8 cellular contexts compared by ENCODE assay signal in genomic region chr9:15423328-15423985, GRCh38. TPM values are rescaled to one million over a fixed set of nuclear protein-coding genes. Genes with fewer than 3 reads are reported as not detected.
A peak's percentile ranks its signal among the peaks of the same experiment; 100 is the strongest.
DNase-seq lines count a peak whose midpoint lies in the region; ATAC-seq and TF ChIP-seq lines count a peak whose summit lies in the region.

No MANE protein-coding gene starts in this region.

- H4K8ac ChIP-seq in IMR-90 (ENCODE audit: low read depth in 2 of 2, low read length in 2 of 2), result peak overlapping the region; percentile 76 to 97; a peak in 3 of 4 replicates

- peaks cover 15 to 43% of the 10 kb centered on the region in 2 experiments for H3K79me1 ChIP-seq in IMR-90 (ENCODE audit: low read depth in 1 of 2, low read length in 2 of 2)

- CTCF ChIA-PET in Caco-2 (lab: Charles Lee), result no interaction called here
- CTCF ChIA-PET in IMR-90 (lab: Yijun Ruan, JAX), result no interaction called here
- CTCF ChIA-PET in activated CD4-positive, alpha-beta memory T cell treated with anti-CD3 and anti-CD28 coated beads, Interleukin-2, amount 10 ng/mL, durations not matched to agents 7 days and 5 days (lab: Charles Lee), result interaction anchor here (0.9 to 3.1 kb wide), 4 partner anchors 8 to 112 kb away, joined by 3 to 12 read pairs (median 4); no protein-coding TSS in a partner anchor

- H2AK5ac ChIP-seq in IMR-90 (ENCODE audit: low read depth, low read length), result peak overlapping the region; percentile 74

- peak overlapping the region; percentile 65; the same call in 1 of the 2 replicates for H4K91ac ChIP-seq in IMR-90 (ENCODE audit: insufficient read depth, low read depth, low read length)

- H3K27me3 ChIP-seq in Caco-2 (replicated peaks; ENCODE audit: control insufficient read depth, insufficient read depth, low read length) (no peaks in the 10 kb centered on the region), IMR-90 (ENCODE audit: control insufficient read depth, insufficient read depth, low read length) (no peaks in the 10 kb centered on the region), hepatocyte (no peaks in the 10 kb centered on the region), skeletal muscle satellite cell (ENCODE audit: control insufficient read depth, insufficient read depth, low read length) (no peaks in the 10 kb centered on the region)

- peak overlapping the region; percentile 54 for H4K5ac ChIP-seq in IMR-90 (ENCODE audit: low read depth, low read length)

- BruUV-seq in Caco-2 (replicated peaks; lab: Mats Ljungman, UMichigan) (no TSS peak), IMR-90 (replicated peaks; lab: Mats Ljungman, UMichigan) (no TSS peak)

- H3K4me3 ChIP-seq in Caco-2 (ENCODE audit: low read depth, low read length) (peak overlapping the region; percentile 95), IMR-90 (ENCODE audit: insufficient read depth, low read depth, low read length) (peak overlapping the region; percentile 80), hepatocyte (peak overlapping the region; percentile 91), skeletal muscle satellite cell (ENCODE audit: low read length) (peak overlapping the region; percentile 96)

- peak overlapping the region; percentile 28 for H3K18ac ChIP-seq in IMR-90 (ENCODE audit: low read depth, low read length)

- H4K20me1 ChIP-seq in IMR-90 (ENCODE audit: insufficient read depth, low read length) (peaks cover 21% of the 10 kb centered on the region; the same call in 1 of the 2 replicates), hepatocyte (ENCODE audit: insufficient read depth, poor library complexity, severe bottlenecking) (no peaks in the 10 kb centered on the region)

- no peak overlapping the region for H2BK20ac ChIP-seq in IMR-90 (ENCODE audit: low read depth, low read length)

- peak; percentile 29; the same call in 1 of the 2 replicates for TF ChIP-seq RAD21 in IMR-90 (IDR thresholded peaks at IDR 0.05; ENCODE audit: low read length)

- H2BK15ac ChIP-seq in IMR-90 (ENCODE audit: low read depth, low read length), result no peak overlapping the region

- H3K36me3 Mint-ChIP-seq in Caco-2 (ENCODE audit: insufficient read depth, unreplicated experiment), result peaks cover 13% of the 10 kb centered on the region
- peaks cover 42% of the 10 kb centered on the region for H3K36me3 Mint-ChIP-seq in activated CD4-positive, alpha-beta memory T cell treated with anti-CD3 and anti-CD28 coated beads, Interleukin-2, amount 10 ng/mL, durations not matched to agents 7 days and 5 days (ENCODE audit: low read depth)

- in situ Hi-C loops in IMR-90 (cut with MboI; ENCODE audit: low sequenced_read_pairs), result no loop called here

- peak overlapping the region; percentile 91 for H3K27ac Mint-ChIP-seq in Caco-2 (ENCODE audit: unreplicated experiment)
- peak overlapping the region; percentile 83 for H3K27ac Mint-ChIP-seq in activated CD4-positive, alpha-beta memory T cell treated with anti-CD3 and anti-CD28 coated beads, Interleukin-2, amount 10 ng/mL, durations not matched to agents 7 days and 5 days

- peak overlapping the region; percentile 79 for H3K14ac ChIP-seq in IMR-90 (replicated peaks; ENCODE audit: low read depth, low read length)

- H2AFZ ChIP-seq in IMR-90 (replicated peaks; ENCODE audit: low read length, poor library complexity) (peak overlapping the region; percentile 89), hepatocyte (peak overlapping the region; percentile 83)

- peak overlapping the region; percentile 43 for H3K4ac ChIP-seq in IMR-90 (ENCODE audit: low read depth, low read length)

- peak overlapping the region; percentile 59 for H2AK9ac ChIP-seq in IMR-90 (replicated peaks; ENCODE audit: low read depth, low read length, poor library complexity)

- H3K9me3 ChIP-seq in Caco-2, result no peaks in the 10 kb centered on the region
- no peaks in the 10 kb centered on the region for H3K9me3 ChIP-seq in IMR-90 (ENCODE audit: control insufficient read depth, insufficient read depth, low read length)
- H3K9me3 ChIP-seq in hepatocyte (ENCODE audit: low read depth), result no peaks in the 10 kb centered on the region
- H3K9me3 ChIP-seq in skeletal muscle satellite cell (replicated peaks; ENCODE audit: low read length), result no peaks in the 10 kb centered on the region

- H3K4me3 Mint-ChIP-seq in Caco-2 (ENCODE audit: unreplicated experiment), result peak overlapping the region; percentile 87
- peak overlapping the region; percentile 93 for H3K4me3 Mint-ChIP-seq in activated CD4-positive, alpha-beta memory T cell treated with anti-CD3 and anti-CD28 coated beads, Interleukin-2, amount 10 ng/mL, durations not matched to agents 7 days and 5 days

- ATAC-seq in IMR-90 (ENCODE audit: low read depth), result no peak
- ATAC-seq in GM18505 (IDR thresholded peaks at IDR 0.05; ENCODE audit: unreplicated experiment), result no peak
- no peak for ATAC-seq in GM19351 (IDR thresholded peaks at IDR 0.05; ENCODE audit: unreplicated experiment)

- peak overlapping the region; percentile 93 for H3K23ac ChIP-seq in IMR-90 (ENCODE audit: low read depth, low read length)

- H3K4me1 ChIP-seq in Caco-2 (peaks cover 11% of the 10 kb centered on the region), IMR-90 (ENCODE audit: control insufficient read depth, insufficient read depth, low read length) (peaks cover 3% of the 10 kb centered on the region), hepatocyte (ENCODE audit: insufficient read depth) (peaks cover 3% of the 10 kb centered on the region), skeletal muscle satellite cell (ENCODE audit: control insufficient read depth, insufficient read depth, low read length) (peaks cover 7% of the 10 kb centered on the region)

- H3K36me3 ChIP-seq in Caco-2 (ENCODE audit: control insufficient read depth, insufficient read depth, low read length) (no peaks in the 10 kb centered on the region), IMR-90 (ENCODE audit: control insufficient read depth, insufficient read depth, low read length) (peaks cover 14% of the 10 kb centered on the region), hepatocyte (replicated peaks; ENCODE audit: insufficient read depth, low read depth) (no peaks in the 10 kb centered on the region), skeletal muscle satellite cell (ENCODE audit: insufficient read depth, low read length) (peaks cover 23% of the 10 kb centered on the region)

- intact Hi-C loops in Caco-2 (cut with micrococcal nuclease; ENCODE audit: unreplicated experiment), result loop anchor here (2.0 kb wide), 1 partner anchor 129 kb away; the partner anchor contains the start of gene CCDC171
- intact Hi-C loops in IMR-90 (cut with micrococcal nuclease), result loop anchor here (2.0 kb wide), 2 partner anchors 51 to 183 kb away; no protein-coding TSS in a partner anchor

- no peak for DNase-seq in Caco-2
- peak; percentile 43 for DNase-seq in IMR-90
- no peak for DNase-seq in activated CD4-positive, alpha-beta memory T cell treated with anti-CD3 and anti-CD28 coated beads, Interleukin-2, amount 10 ng/mL, durations not matched to agents 7 days and 5 days
- DNase-seq in hepatocyte (ENCODE audit: low spot score), result peak; percentile 32
- no peak for DNase-seq in NOMO-1 (lab: John Stamatoyannopoulos, UW; ENCODE audit: unreplicated experiment in 2 of 2)

- dilution Hi-C loops in IMR-90 (cut with HindIII; ENCODE audit: low sequenced_read_pairs, unreplicated experiment), result no loop called here

- peak overlapping the region; percentile 85 for H3K56ac ChIP-seq in IMR-90 (ENCODE audit: extremely low read depth, insufficient read depth, low read length)

- no peaks in the 10 kb centered on the region for H3K9me2 ChIP-seq in hepatocyte (replicated peaks; ENCODE audit: insufficient read depth)

- H3K4me2 ChIP-seq in IMR-90 (ENCODE audit: low read depth, low read length) (peak overlapping the region; percentile 99), hepatocyte (peak overlapping the region; percentile 76), skeletal muscle satellite cell (ENCODE audit: low read length) (peak overlapping the region; percentile 93)

- H2BK120ac ChIP-seq in IMR-90 (ENCODE audit: low read depth, low read length), result no peak overlapping the region

- peaks cover 12% of the 10 kb centered on the region for H3K9me1 ChIP-seq in IMR-90 (ENCODE audit: insufficient read depth, low read length)

- POLR2A ChIA-PET in Caco-2 (lab: Charles Lee) (no interaction called here), IMR-90 (lab: Charles Lee; ENCODE audit: unreplicated experiment) (interaction anchor here (0.5 kb wide), 1 partner anchor 47 kb away, joined by 4 read pairs; no protein-coding TSS in a partner anchor)
- POLR2A ChIA-PET in activated CD4-positive, alpha-beta memory T cell treated with anti-CD3 and anti-CD28 coated beads, Interleukin-2, amount 10 ng/mL, durations not matched to agents 7 days and 5 days (lab: Charles Lee), result interaction anchor here (0.8 to 3.7 kb wide), 12 partner anchors 9 to 142 kb away, joined by 3 to 38 read pairs (median 5); partner anchors contain the start of genes CCDC171 and PSIP1

- no peaks in the 10 kb centered on the region for H3K4me1 Mint-ChIP-seq in Caco-2 (ENCODE audit: low read depth, unreplicated experiment)
- peaks cover 47% of the 10 kb centered on the region for H3K4me1 Mint-ChIP-seq in activated CD4-positive, alpha-beta memory T cell treated with anti-CD3 and anti-CD28 coated beads, Interleukin-2, amount 10 ng/mL, durations not matched to agents 7 days and 5 days

- peaks cover 56% of the 10 kb centered on the region for H3K79me2 ChIP-seq in hepatocyte

- H3K27me3 Mint-ChIP-seq in Caco-2 (ENCODE audit: insufficient read depth, unreplicated experiment), result no peaks in the 10 kb centered on the region
- peaks cover 6% of the 10 kb centered on the region for H3K27me3 Mint-ChIP-seq in activated CD4-positive, alpha-beta memory T cell treated with anti-CD3 and anti-CD28 coated beads, Interleukin-2, amount 10 ng/mL, durations not matched to agents 7 days and 5 days

- WGBS in IMR-90 (ENCODE audit: extremely low coverage in 2 of 2, insufficient read length in 1 of 2), 2 experiments, result 0% methylated on average over 2 of the region's 16 CpGs; no CpG with 5 or more reads in 1 of the 2 experiments
- WGBS in hepatocyte (ENCODE audit: low lambda C conversion rate, missing lambda C conversion rate), result 2% methylated on average over 16 of the region's 16 CpGs

- TF ChIP-seq CTCF in Caco-2 (IDR thresholded peaks at IDR 0.05; ENCODE audit: insufficient read depth in 1 of 2, low read depth in 1 of 2, low read length in 1 of 2, severe bottlenecking in 1 of 2, unreplicated experiment in 1 of 2) (no peak), IMR-90 (conservative IDR thresholded peaks at IDR 0.05; ENCODE audit: low read depth, low read length) (peak; percentile 39), hepatocyte (IDR thresholded peaks at IDR 0.05; ENCODE audit: poor library complexity) (peak; percentile 37)

- no peaks in the 10 kb centered on the region for H3K9me3 Mint-ChIP-seq in Caco-2 (ENCODE audit: unreplicated experiment)
- no peaks in the 10 kb centered on the region for H3K9me3 Mint-ChIP-seq in activated CD4-positive, alpha-beta memory T cell treated with anti-CD3 and anti-CD28 coated beads, Interleukin-2, amount 10 ng/mL, durations not matched to agents 7 days and 5 days

- TF ChIP-seq POLR2A in IMR-90 (IDR thresholded peaks at IDR 0.05; ENCODE audit: low read depth, low read length) (no peak), GM18505 (IDR thresholded peaks at IDR 0.05; ENCODE audit: borderline replicate concordance, extremely low read depth, insufficient read depth, insufficient read length) (no peak)

- peak overlapping the region; percentile 82 for H2BK5ac ChIP-seq in IMR-90 (ENCODE audit: low read depth, low read length, poor library complexity, severe bottlenecking)

- H3K9ac ChIP-seq in IMR-90 (ENCODE audit: low read depth, low read length), result peak overlapping the region; percentile 98
- H3K9ac ChIP-seq in skeletal muscle satellite cell (ENCODE audit: low read depth, low read length), result peak overlapping the region; percentile 93

- H3K27ac ChIP-seq in IMR-90 (ENCODE audit: insufficient read depth, low read length), result peak overlapping the region; percentile 91
- peak overlapping the region; percentile 78 for H3K27ac ChIP-seq in hepatocyte

RNA-seq across cellular contexts. Expression of gene SNAPC3, which starts 0.8 kb away (rescaled TPM):
- total RNA-seq in Caco-2 (2022), result 18.3 and 21.1 TPM in 2 replicates
- total RNA-seq in IMR-90 (2012; rRNA removed), result 31.0 and 40.0 TPM in 2 replicates
- 19.3 and 22.0 TPM in 2 replicates for polyA plus RNA-seq in IMR-90 (2012; rRNA removed)
- polyA plus RNA-seq in IMR-90 (2012; cell fraction: cytosol; rRNA removed), result 21.0 and 52.9 TPM in 2 replicates
- polyA plus RNA-seq in IMR-90 (2012; cell fraction: nucleus; rRNA removed; ENCODE audit: low replicate concordance), result 23.5 and 27.5 TPM in 2 replicates
- 10 to 100 TPM; 35.6 to 37.5 TPM for total RNA-seq in activated CD4-positive, alpha-beta memory T cell treated with anti-CD3 and anti-CD28 coated beads, Interleukin-2, amount 10 ng/mL, durations not matched to agents 7 days and 5 days
- 27.7 and 34.1 TPM in 2 replicates for total RNA-seq in hepatocyte
- polyA plus RNA-seq in hepatocyte, result 19.4 and 21.2 TPM in 2 replicates
- 33.2 and 35.0 TPM in 2 replicates for total RNA-seq in skeletal muscle satellite cell (2012; rRNA removed)

Comparison
In these comparisons a context has a peak if more than half of its experiments do, and no peak if none do; other contexts are left out.
1. DNase-seq: peak in IMR-90 (single experiment) and hepatocyte (single experiment); none in Caco-2 (0 of 2), activated CD4-positive, alpha-beta memory T cell treated with anti-CD3 and anti-CD28 coated beads, Interleukin-2, amount 10 ng/mL, durations not matched to agents 7 days and 5 days (single experiment) and NOMO-1 (0 of 2).
2. CTCF ChIP-seq: peak in IMR-90 (single experiment) and hepatocyte (single experiment); none in Caco-2 (0 of 2).
3. Peak in every context shown above with its lines, with median percentiles within 50 percentile points of each other: H3K4me3 ChIP-seq and H3K4me2 ChIP-seq.